ENCODE assay signal across 15 cellular contexts in genomic region chr20:52311209-52311794, GRCh38.
"Had no signal": no experiment of that assay in that cellular context is flagged by ENCODE, and none has a peak within 500 bp of the region (broad histone marks: within the 10 kb centered on the region; RNA-seq: fewer than 3 reads in every experiment).

No MANE protein-coding gene starts in this region.

- H3K27me3 ChIP-seq: ascending aorta, body of pancreas had no signal

- H3K4me1 ChIP-seq: ascending aorta, SJCRH30 had no signal

- H3K27ac Mint-ChIP-seq: activated CD4-positive, alpha-beta memory T cell treated with anti-CD3 and anti-CD28 coated beads for 36 hours; activated CD4-positive, alpha-beta T cell treated with anti-CD3 and anti-CD28 coated beads, Interleukin-2, amount 10 ng/mL, durations not matched to agents 24 days and 14 days; activated naive CD4-positive, alpha-beta T cell treated with anti-CD3 and anti-CD28 coated beads, Interleukin-2, amount 50 U/mL, for 72 hours; activated naive CD8-positive, alpha-beta T cell treated with anti-CD3 and anti-CD28 coated beads, Interleukin-2, amount 50 U/mL, for 24 hours; T-helper 2 cell treated with Interferon-gamma antibody and Interleukin-4, amounts not matched to agents 5 μg/mL and 100 μg/mL, for 36 hours had no signal

- H3K9ac ChIP-seq: SK-N-SH had no signal

- H3K27me3 Mint-ChIP-seq: activated CD4-positive, alpha-beta memory T cell treated with anti-CD3 and anti-CD28 coated beads for 36 hours; activated naive CD8-positive, alpha-beta T cell treated with anti-CD3 and anti-CD28 coated beads, Interleukin-2, amount 50 U/mL, for 24 hours had no signal

- H2AFZ ChIP-seq: PC-9 had no signal

- DNase-seq: activated CD8-positive, alpha-beta memory T cell treated with anti-CD3 and anti-CD28 coated beads for 24 hours; NK-92 treated with Interleukin-12 subunit alpha and Interleukin-12 subunit beta, amount 100 ng/mL, for 24 hours had no signal

- H3K9me2 ChIP-seq: SK-N-SH had no signal

- H3K4me3 Mint-ChIP-seq: activated CD4-positive, alpha-beta memory T cell treated with anti-CD3 and anti-CD28 coated beads for 36 hours; activated CD4-positive, alpha-beta T cell treated with anti-CD3 and anti-CD28 coated beads, Interleukin-2, amount 10 ng/mL, durations not matched to agents 24 days and 14 days; activated naive CD8-positive, alpha-beta T cell treated with anti-CD3 and anti-CD28 coated beads, Interleukin-2, amount 50 U/mL, for 24 hours; activated T-cell treated with anti-CD3 and anti-CD28 coated beads, Interleukin-2, amount 50 U/mL, for 4 hours; T-helper 2 cell treated with Interferon-gamma antibody and Interleukin-4, amounts not matched to agents 5 μg/mL and 100 μg/mL, for 36 hours had no signal

- H3K27ac ChIP-seq: ascending aorta, body of pancreas, PC-9, SJCRH30, WERI-Rb-1 had no signal

- H3K9me3 ChIP-seq: ascending aorta, body of pancreas, SJCRH30, SK-N-SH had no signal

- H3K36me3 ChIP-seq: ascending aorta, SJCRH30, WERI-Rb-1 had no signal

- ATAC-seq: body of pancreas had no signal

- H3K4me2 ChIP-seq: PC-9, SK-N-SH had no signal

- H3K4me3 ChIP-seq: ascending aorta, body of pancreas, K562, PC-9, SJCRH30 had no signal

- H3K9me3 Mint-ChIP-seq: activated CD4-positive, alpha-beta memory T cell treated with anti-CD3 and anti-CD28 coated beads for 36 hours; activated CD4-positive, alpha-beta T cell treated with anti-CD3 and anti-CD28 coated beads, Interleukin-2, amount 10 ng/mL, durations not matched to agents 24 days and 14 days; activated naive CD8-positive, alpha-beta T cell treated with anti-CD3 and anti-CD28 coated beads, Interleukin-2, amount 50 U/mL, for 24 hours; activated T-cell treated with anti-CD3 and anti-CD28 coated beads, Interleukin-2, amount 50 U/mL, for 4 hours; T-helper 2 cell treated with Interferon-gamma antibody and Interleukin-4, amounts not matched to agents 5 μg/mL and 100 μg/mL, for 36 hours had no signal

- H3K36me3 Mint-ChIP-seq: activated CD4-positive, alpha-beta memory T cell treated with anti-CD3 and anti-CD28 coated beads for 36 hours; activated naive CD4-positive, alpha-beta T cell treated with anti-CD3 and anti-CD28 coated beads, Interleukin-2, amount 50 U/mL, for 72 hours had no signal
